In genomic region chr2:234989183-234989701, GRCh38 we compare ENCODE assay signal across 9 cellular contexts. TPM values are rescaled to one million over a fixed set of nuclear protein-coding genes. Genes with fewer than 3 reads are reported as not detected.
A peak's percentile ranks its signal among the peaks of the same experiment; 100 is the strongest.
DNase-seq lines count a peak whose midpoint lies in the region; ATAC-seq, FAIRE-seq and TF ChIP-seq lines count a peak whose summit lies in the region.
"Had no signal": no experiment of that assay in that cellular context is flagged by ENCODE, and none has a peak within 500 bp of the region (broad histone marks: within the 10 kb centered on the region; RNA-seq: fewer than 3 reads in every experiment).

No MANE protein-coding gene starts in this region.

- H3K9me1 ChIP-seq in endothelial cell of umbilical vein (replicated peaks; ENCODE audit: control insufficient read depth, extremely low read depth, insufficient read depth, low read length) = no peaks in the 10 kb centered on the region

- CTCF ChIA-PET in endothelial cell of umbilical vein (lab: Charles Lee) = interaction anchor here (0.6 to 1.4 kb wide), 4 partner anchors 38 to 108 kb away, joined by 3 read pairs; no protein-coding TSS in a partner anchor

- FAIRE-seq in endothelial cell of umbilical vein (lab: Jason Lieb, UNC) = peak; percentile 97

- H3K27ac ChIP-seq in endothelial cell of umbilical vein (ENCODE audit: insufficient read depth, low read depth, low read length) = peak overlapping the region; percentile 78
- H3K27ac ChIP-seq: HL-60 had no signal

- H3K9me3 ChIP-seq in endothelial cell of umbilical vein (replicated peaks; ENCODE audit: control insufficient read depth, insufficient read depth, low read length) = no peaks in the 10 kb centered on the region

- dilution Hi-C loops in endothelial cell of umbilical vein (cut with MboI; ENCODE audit: extremely low pct_ligation_motif_present, low sequenced_read_pairs) = no loop called here

- peaks cover 58% of the 10 kb centered on the region for H3K4me1 ChIP-seq in endothelial cell of umbilical vein (ENCODE audit: control insufficient read depth, extremely low read depth, insufficient read depth, low read length)

- TF ChIP-seq POLR2A in endothelial cell of umbilical vein (IDR thresholded peaks at IDR 0.05; ENCODE audit: low read depth, low read length) = no peak

- intact Hi-C loops in Right ventricle myocardium inferior (cut with DNase I) (no loop called here), cardiac septum (cut with DNase I) (no loop called here), endothelial cell of umbilical vein (cut with micrococcal nuclease) (loop anchor here (1.0 to 2.0 kb wide), 2 partner anchors 8 to 108 kb away; no protein-coding TSS in a partner anchor)

- no peak overlapping the region for H2AFZ ChIP-seq in endothelial cell of umbilical vein (ENCODE audit: low read depth, low read length)

- H4K20me1 ChIP-seq in endothelial cell of umbilical vein (replicated peaks; ENCODE audit: control insufficient read depth, extremely low read depth, insufficient read depth, low read length) = no peaks in the 10 kb centered on the region

- H3K4me2 ChIP-seq in endothelial cell of umbilical vein (ENCODE audit: insufficient read depth, low read length) = peak overlapping the region; percentile 62

- peaks cover 0 to 7% of the 10 kb centered on the region in 2 experiments for H3K36me3 ChIP-seq in endothelial cell of umbilical vein (ENCODE audit: control insufficient read depth in 2 of 2, extremely low read depth in 1 of 2, insufficient read depth in 2 of 2, low read length in 2 of 2)

- ATAC-seq in Right ventricle myocardium inferior (peak; percentile 57), GM21723 (IDR thresholded peaks at IDR 0.05; ENCODE audit: unreplicated experiment) (no peak)

- H3K27me3 ChIP-seq in endothelial cell of umbilical vein (ENCODE audit: control insufficient read depth in 2 of 2, insufficient read depth in 2 of 2, low read length in 2 of 2) = no peaks in the 10 kb centered on the region

- H3K9ac ChIP-seq in endothelial cell of umbilical vein (replicated peaks; ENCODE audit: extremely low read depth, insufficient read depth, low read length) = peak overlapping the region; percentile 49

- BruUV-seq in endothelial cell of umbilical vein (replicated peaks; lab: Mats Ljungman, UMichigan) = no TSS peak

- no peak overlapping the region for H3K4me3 ChIP-seq in endothelial cell of umbilical vein (replicated peaks in 1 of 3; ENCODE audit: insufficient read depth in 1 of 3, low read depth in 1 of 3, low read length in 3 of 3)

- peaks cover 99% of the 10 kb centered on the region for H3K79me2 ChIP-seq in endothelial cell of umbilical vein (ENCODE audit: control insufficient read depth, insufficient read depth, low read length)

- TF ChIP-seq CTCF in endothelial cell of umbilical vein (IDR thresholded peaks at IDR 0.05; ENCODE audit: extremely low read depth in 1 of 2, insufficient read depth in 1 of 2, low read depth in 1 of 2, low read length in 2 of 2) = no peak

- peak; percentile 90 for DNase-seq in Right ventricle myocardium inferior (ENCODE audit: missing footprints)
- no peak for DNase-seq in cardiac septum (ENCODE audit: low spot score)
- DNase-seq in endothelial cell of umbilical vein (ENCODE audit: low read depth, low spot score) = peak; percentile 86
- peak; percentile 93 for DNase-seq in mucosa of gallbladder (ENCODE audit: low spot score)
- no peak for DNase-seq in T-helper 2 cell
- DNase-seq in SW480 (ENCODE audit: low spot score) = no peak
- DNase-seq in NOMO-1 treated with dmso at 0.1 percent for 144 hours (lab: John Stamatoyannopoulos, UW; ENCODE audit: unreplicated experiment) = no peak

- POLR2A ChIA-PET in endothelial cell of umbilical vein (lab: Charles Lee) = no interaction called here

TF ChIP-seq in endothelial cell of umbilical vein, 7 proteins besides CTCF, POLR2A, EP300 and RAD21:
- TF ChIP-seq EZH2 (IDR thresholded peaks at IDR 0.05; ENCODE audit: borderline replicate concordance, low read depth, low read length, severe bottlenecking) (no peak), FOS (IDR thresholded peaks at IDR 0.05; ENCODE audit: borderline replicate concordance, insufficient read depth, low read length) (peak; percentile 20), GATA2 (IDR thresholded peaks at IDR 0.05; ENCODE audit: insufficient read depth, insufficient read length, low read depth, low read length) (peak; percentile 37), POLR2AphosphoS5 (IDR thresholded peaks at IDR 0.05; ENCODE audit: insufficient read depth, low read depth, low read length) (peak; percentile 86), MYC (IDR thresholded peaks at IDR 0.05; ENCODE audit: low read depth, low read length) (no peak)

RNA-seq across cellular contexts. Expression of gene SH3BP4, which starts 37.4 kb away (rescaled TPM):
- 9.3 TPM for total RNA-seq in Right ventricle myocardium inferior
- total RNA-seq in cardiac septum = 9.1 TPM
- total RNA-seq in endothelial cell of umbilical vein = 100.0 and 105 TPM in 2 replicates
- polyA plus RNA-seq in endothelial cell of umbilical vein = 69.3 and 85.2 TPM in 2 replicates
- 69.0 and 71.6 TPM in 2 replicates for polyA plus RNA-seq in endothelial cell of umbilical vein (2011; cell fraction: cytosol; rRNA removed)
- polyA plus RNA-seq in endothelial cell of umbilical vein (2011; cell fraction: nucleus; rRNA removed) = 86.3 and 102 TPM in 2 replicates
- 59.1 and 63.6 TPM in 2 replicates for polyA plus RNA-seq in endothelial cell of umbilical vein (2012)
- polyA minus RNA-seq in endothelial cell of umbilical vein = 178 and 188 TPM in 2 replicates
- 15.5 TPM for polyA minus RNA-seq in endothelial cell of umbilical vein (2011; cell fraction: cytosol; rRNA and poly(A)+ RNA removed)
- polyA minus RNA-seq in endothelial cell of umbilical vein (2011; cell fraction: nucleus; rRNA and poly(A)+ RNA removed) = 110 and 132 TPM in 2 replicates
- total RNA-seq in mucosa of gallbladder = 51.7 TPM

Comparison
In these comparisons a context has a peak if more than half of its experiments do, and no peak if none do; other contexts are left out.
1. DNase-seq: peak in Right ventricle myocardium inferior (single experiment), endothelial cell of umbilical vein (single experiment) and mucosa of gallbladder (single experiment); none in cardiac septum (single experiment), T-helper 2 cell (0 of 5), SW480 (single experiment) and NOMO-1 treated with dmso at 0.1 percent for 144 hours (single experiment).